Comparison of ENCODE assay signal across 9 cellular contexts in genomic region chr6:3919130-3919628, GRCh38.
A peak's percentile ranks its signal among the peaks of the same experiment; 100 is the strongest.
DNase-seq lines count a peak whose midpoint lies in the region; ATAC-seq and TF ChIP-seq lines count a peak whose summit lies in the region.
"Had no signal": no experiment of that assay in that cellular context is flagged by ENCODE, and none has a peak within 500 bp of the region (broad histone marks: within the 10 kb centered on the region; RNA-seq: fewer than 3 reads in every experiment).

No MANE protein-coding gene starts in this region.

- no peak for TF ChIP-seq CTCF in fibroblast of villous mesenchyme (IDR thresholded peaks at IDR 0.05; ENCODE audit: insufficient read depth, low read depth, low read length)

- ATAC-seq in HG02610 (IDR thresholded peaks at IDR 0.05; ENCODE audit: unreplicated experiment), result no peak
- ATAC-seq: activated CD4-positive, alpha-beta T cell treated with anti-CD3 and anti-CD28 coated beads for 36 hours had no signal

- peak overlapping the region; percentile 91 for H3K27ac ChIP-seq in skeletal muscle tissue (ENCODE audit: low read depth, low read length)

- H3K4me1 ChIP-seq in skeletal muscle tissue (ENCODE audit: control insufficient read depth in 3 of 3, insufficient read depth in 3 of 3, low read length in 3 of 3), result peaks cover 8 to 21% (median 20%) of the 10 kb centered on the region in 3 donors

- H3K4me3 ChIP-seq in fibroblast of villous mesenchyme (ENCODE audit: low read depth, low read length) (no peak overlapping the region), skeletal muscle tissue (ENCODE audit: low read length in 3 of 3) (peak overlapping the region in 2 of 3 donors; percentile 17 to 59)

- no peaks in the 10 kb centered on the region for H3K9me3 ChIP-seq in skeletal muscle tissue (ENCODE audit: control insufficient read depth in 3 of 3, low read length in 3 of 3)

- DNase-seq in NCI-H2196 (lab: John Stamatoyannopoulos, UW; ENCODE audit: unreplicated experiment), result peak; percentile 9
- DNase-seq in NCI-H2196 treated with DMSO at 0.1 percent for 48 hours (lab: John Stamatoyannopoulos, UW; ENCODE audit: unreplicated experiment), result no peak
- DNase-seq in NCI-H774 (lab: John Stamatoyannopoulos, UW), result peak; percentile 44
- DNase-seq in fibroblast of villous mesenchyme (ENCODE audit: low read depth), result peak; percentile 27
- DNase-seq in activated T-cell treated with anti-CD3 and anti-CD28 coated beads, Interleukin-2, amount 50 U/mL, for 48 hours, result no peak
- no peak for DNase-seq in stimulated activated CD4-positive, alpha-beta T cell treated with anti-CD3 and anti-CD28 coated beads, Interleukin-4, amount 100 ng/mL, for 1 hour
- DNase-seq: activated CD4-positive, alpha-beta T cell treated with anti-CD3 and anti-CD28 coated beads for 36 hours had no signal

- peak overlapping the region in 1 of 3 donors; percentile 36 for H3K9ac ChIP-seq in skeletal muscle tissue (ENCODE audit: low read depth in 1 of 3, low read length in 3 of 3)

- H3K27me3 ChIP-seq in skeletal muscle tissue (ENCODE audit: control insufficient read depth in 3 of 3, insufficient read depth in 3 of 3, low read length in 3 of 3), result no peaks in the 10 kb centered on the region

- no peaks in the 10 kb centered on the region for H3K36me3 ChIP-seq in skeletal muscle tissue (ENCODE audit: control insufficient read depth in 3 of 3, insufficient read depth in 3 of 3, low read length in 3 of 3)

Comparison
In these comparisons a context has a peak if more than half of its experiments do, and no peak if none do; other contexts are left out.
1. DNase-seq: peak in NCI-H2196 (single experiment), NCI-H774 (single experiment) and fibroblast of villous mesenchyme (single experiment); none in NCI-H2196 treated with DMSO at 0.1 percent for 48 hours (single experiment), activated T-cell treated with anti-CD3 and anti-CD28 coated beads, Interleukin-2, amount 50 U/mL, for 48 hours (0 of 2) and stimulated activated CD4-positive, alpha-beta T cell treated with anti-CD3 and anti-CD28 coated beads, Interleukin-4, amount 100 ng/mL, for 1 hour (single experiment).